ENCODE assay signal across 8 cellular contexts in the genomic region with DNA sequence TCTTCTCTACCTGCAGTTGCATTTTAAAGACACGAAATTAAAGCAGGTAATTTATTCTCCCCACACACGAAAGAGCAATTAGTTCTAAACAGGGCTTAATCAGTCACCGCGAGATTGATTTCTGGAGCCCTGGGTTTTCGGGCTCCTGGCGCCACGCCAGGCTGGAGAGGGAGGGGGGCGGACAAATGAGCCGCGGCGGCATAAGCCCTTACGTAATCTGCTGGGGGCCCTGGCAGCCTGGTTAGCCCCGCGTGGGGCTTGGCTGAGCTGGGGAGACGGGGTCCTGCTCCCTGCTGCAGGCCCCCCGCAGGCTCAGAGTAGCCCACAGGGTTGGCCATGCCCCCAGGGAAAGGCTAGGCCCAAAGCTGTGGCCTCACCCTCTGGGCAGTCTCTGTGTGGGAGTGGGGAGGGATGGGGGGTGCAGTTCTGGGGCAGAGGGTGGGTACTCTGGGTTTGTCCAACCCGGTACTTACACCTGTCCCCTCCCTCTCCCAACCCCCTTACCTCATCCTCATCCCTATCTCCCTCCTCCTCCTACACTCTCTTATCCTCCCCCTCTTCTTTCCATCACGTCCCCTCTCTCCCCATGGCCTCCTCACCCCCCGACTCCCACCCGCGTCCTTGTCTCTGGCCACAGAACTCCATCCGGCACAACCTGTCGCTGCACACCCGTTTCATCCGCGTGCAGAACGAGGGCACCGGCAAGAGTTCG. TPM values are rescaled to one million over a fixed set of nuclear protein-coding genes. Genes with fewer than 3 reads are reported as not detected.
DNase-seq lines count a peak whose midpoint lies in the region; ATAC-seq and TF ChIP-seq lines count a peak whose summit lies in the region.

No MANE protein-coding gene starts in this region.

- intact Hi-C loops in activated CD4-positive, alpha-beta memory T cell treated with anti-CD3 and anti-CD28 coated beads for 36 hours (cut with micrococcal nuclease), result no loop called here
- intact Hi-C loops in heart left ventricle (cut with DNase I), result no loop called here

- H3K27me3 ChIP-seq in BE2C (no peaks in the 10 kb centered on the region), heart left ventricle (peaks cover 0 to 31% (median 0%) of the 10 kb centered on the region in 9 donors), rectal smooth muscle tissue (ENCODE audit: control insufficient read depth, insufficient read depth, low read length) (peaks cover 11% of the 10 kb centered on the region)

- peaks cover 50% of the 10 kb centered on the region for H3K27me3 Mint-ChIP-seq in activated CD4-positive, alpha-beta memory T cell treated with anti-CD3 and anti-CD28 coated beads for 36 hours

- H3K27ac Mint-ChIP-seq in activated CD4-positive, alpha-beta memory T cell treated with anti-CD3 and anti-CD28 coated beads for 36 hours, result no peak overlapping the region

- H3K4me3 ChIP-seq in BE2C (ENCODE audit: low read depth, low read length), result peak overlapping the region; percentile 47
- H3K4me3 ChIP-seq in heart left ventricle, result peak overlapping the region in 11 of 12 donors; percentile 20 to 76 (median 60)
- peak overlapping the region; percentile 55 for H3K4me3 ChIP-seq in rectal smooth muscle tissue (ENCODE audit: low read length)

- H3K9me3 Mint-ChIP-seq in activated CD4-positive, alpha-beta memory T cell treated with anti-CD3 and anti-CD28 coated beads for 36 hours, result no peaks in the 10 kb centered on the region

- DNase-seq in BE2C (peak; percentile 64), NCI-H1092 (lab: John Stamatoyannopoulos, UW) (peak; percentile 70), heart left ventricle (peak in 4 of 5 donors; percentile 38 to 73 (median 60)), GM13976 (ENCODE audit: low spot score) (no peak)
- no peak for DNase-seq in activated CD4-positive, alpha-beta memory T cell treated with anti-CD3 and anti-CD28 coated beads for 36 hours

- WGBS in heart left ventricle, 4 donors, result 20 to 39% (median 23%) methylated on average over 23 to 29 of the region's 29 CpGs

- H3K4me3 Mint-ChIP-seq in activated CD4-positive, alpha-beta memory T cell treated with anti-CD3 and anti-CD28 coated beads for 36 hours, result peak overlapping the region; percentile 70

- CTCF ChIA-PET in activated CD4-positive, alpha-beta memory T cell treated with anti-CD3 and anti-CD28 coated beads for 36 hours (lab: Charles Lee), result no interaction called here

- TF ChIP-seq CTCF in BE2C (IDR thresholded peaks at IDR 0.05; ENCODE audit: low read depth, low read length) (no peak), heart left ventricle (IDR thresholded peaks at IDR 0.05) (no peak), GM13976 (IDR thresholded peaks at IDR 0.05; ENCODE audit: borderline replicate concordance, control extremely low read depth, extremely low read depth, insufficient read depth, missing control alignments) (no peak)

- H3K4me1 Mint-ChIP-seq in activated CD4-positive, alpha-beta memory T cell treated with anti-CD3 and anti-CD28 coated beads for 36 hours (ENCODE audit: low read depth), result peaks cover 9% of the 10 kb centered on the region

- H3K36me3 Mint-ChIP-seq in activated CD4-positive, alpha-beta memory T cell treated with anti-CD3 and anti-CD28 coated beads for 36 hours, result no peaks in the 10 kb centered on the region

- peak overlapping the region; percentile 28 for H3K9ac ChIP-seq in rectal smooth muscle tissue (ENCODE audit: low read length)

- POLR2A ChIA-PET in activated CD4-positive, alpha-beta memory T cell treated with anti-CD3 and anti-CD28 coated beads for 36 hours (lab: Charles Lee), result no interaction called here

- in situ Hi-C loops in GM13976 (cut with MboI; ENCODE audit: low sequenced_read_pairs, unreplicated experiment), result no loop called here

- ATAC-seq in heart left ventricle (peak in 3 of 4 donors; percentile 4 to 33 (median 19)), HG03378 (IDR thresholded peaks at IDR 0.05; ENCODE audit: unreplicated experiment) (no peak), HG03159 (IDR thresholded peaks at IDR 0.05; ENCODE audit: unreplicated experiment) (no peak)

- H3K9me3 ChIP-seq in BE2C, result no peaks in the 10 kb centered on the region
- no peaks in the 10 kb centered on the region for H3K9me3 ChIP-seq in heart left ventricle

- peak overlapping the region in 11 of 12 donors; percentile 64 to 98 (median 85) for H3K27ac ChIP-seq in heart left ventricle
- H3K27ac ChIP-seq in rectal smooth muscle tissue (ENCODE audit: low read depth, low read length), result peak overlapping the region; percentile 96

- no peaks in the 10 kb centered on the region for H3K36me3 ChIP-seq in BE2C
- H3K36me3 ChIP-seq in heart left ventricle, result peaks cover 0 to 6% (median 0%) of the 10 kb centered on the region in 9 donors
- no peaks in the 10 kb centered on the region for H3K36me3 ChIP-seq in rectal smooth muscle tissue (ENCODE audit: control insufficient read depth, insufficient read depth, low read length)

- H3K4me1 ChIP-seq in BE2C (no peaks in the 10 kb centered on the region), heart left ventricle (peaks cover 0 to 34% (median 13%) of the 10 kb centered on the region in 12 donors), rectal smooth muscle tissue (ENCODE audit: control insufficient read depth, insufficient read depth, low read length) (peaks cover 10% of the 10 kb centered on the region)

- no peak for TF ChIP-seq POLR2A in heart left ventricle (IDR thresholded peaks at IDR 0.05)

RNA-seq across cellular contexts. Expression of a gene that starts 19.9 kb away (rescaled TPM):
- polyA plus RNA-seq in BE2C (2012; ENCODE audit: insufficient read depth, insufficient read length, low read depth), result 29.1 TPM
- total RNA-seq in activated CD4-positive, alpha-beta memory T cell treated with anti-CD3 and anti-CD28 coated beads for 36 hours, result under 1 TPM; 0.19 TPM
- total RNA-seq in heart left ventricle, result 1 to 10 TPM in 8 of 9 donors, under 1 TPM in 1; 0.69 to 4.8 (median 1.4) TPM
- polyA plus RNA-seq in heart left ventricle, result under 1 TPM; 0.71 to 0.99 TPM

Comparison
In these comparisons a context has a peak if more than half of its experiments do, and no peak if none do; other contexts are left out.
1. DNase-seq: peak in BE2C (single experiment), NCI-H1092 (single experiment) and heart left ventricle (4 of 5); none in activated CD4-positive, alpha-beta memory T cell treated with anti-CD3 and anti-CD28 coated beads for 36 hours (single experiment) and GM13976 (single experiment).
2. ATAC-seq: peak in heart left ventricle (3 of 4); none in HG03378 (single experiment) and HG03159 (single experiment).
3. Peak in every context shown above with its lines, with median percentiles within 50 percentile points of each other: H3K4me3 ChIP-seq.